1 cellular context compared by ENCODE assay signal in the genomic region with DNA sequence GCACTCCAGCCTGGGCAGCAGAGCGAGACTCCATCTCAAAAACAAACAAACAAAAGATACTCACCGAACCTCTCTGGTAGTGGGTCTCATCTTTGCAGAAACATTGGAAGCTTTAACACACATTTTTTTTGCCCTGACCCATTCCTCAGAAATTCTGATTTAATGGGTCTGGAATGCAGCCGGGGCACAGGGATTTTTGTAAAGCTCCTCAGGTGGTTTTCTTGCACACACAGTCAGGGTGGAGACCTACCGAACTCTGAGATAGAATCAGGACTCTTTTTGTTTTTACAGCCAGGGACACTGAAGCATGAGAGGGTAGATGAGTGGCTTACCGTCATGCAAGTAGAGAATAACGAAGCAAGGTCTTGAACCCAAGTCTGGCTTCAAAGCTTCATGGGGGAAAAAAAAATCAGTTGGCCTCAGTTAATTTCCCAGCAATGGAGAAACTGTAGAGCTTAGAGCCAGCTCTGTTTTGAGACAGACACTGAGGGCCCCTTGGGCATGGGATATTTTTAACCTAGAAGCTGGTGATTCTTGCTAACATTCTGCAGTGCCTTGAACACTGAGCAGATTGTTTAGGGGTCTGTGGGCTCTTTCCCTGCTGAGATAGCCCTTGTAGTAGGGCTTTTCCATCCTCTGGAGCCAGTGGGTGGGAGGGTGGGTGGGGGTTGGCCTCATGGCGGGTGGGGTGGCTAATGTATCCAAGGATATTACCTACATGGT.
TF ChIP-seq lines count a peak whose summit lies in the region.

No MANE protein-coding gene starts in this region.

TF ChIP-seq in HepG2, 621 proteins besides CTCF, POLR2A, EP300 and RAD21:
- TF ChIP-seq ZNF121 (CRISPR knock-in tag; IDR thresholded peaks at IDR 0.05) (peak; percentile 41; the same call in 1 of the 2 replicates), HIVEP1 (CRISPR knock-in tag; IDR thresholded peaks at IDR 0.05) (no peak)
